Comparison of ENCODE assay signal across 8 cellular contexts in the genomic region with DNA sequence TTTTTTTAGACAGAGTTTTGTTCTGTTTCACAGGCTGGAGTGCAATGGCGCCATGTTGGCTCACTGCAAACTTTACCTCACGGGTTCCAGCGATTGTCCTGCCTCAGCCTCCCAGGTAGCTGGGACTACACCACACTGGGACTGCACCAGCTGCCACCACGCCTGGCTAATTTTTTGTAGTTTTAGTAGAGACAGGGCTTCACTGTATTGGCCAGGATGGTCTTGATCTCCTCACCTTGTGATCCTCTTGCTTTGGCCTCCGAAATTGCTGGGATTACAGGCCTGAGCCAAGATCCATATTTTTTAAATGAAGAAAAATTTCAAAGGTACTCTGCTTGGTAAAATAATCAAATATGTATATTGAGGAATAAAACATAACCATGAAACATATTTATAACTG.
DNase-seq lines count a peak whose midpoint lies in the region; ATAC-seq and TF ChIP-seq lines count a peak whose summit lies in the region.
"Not testable (repeated sequence)": the region's sequence is repeated elsewhere in the genome, so short reads cannot be mapped to it uniquely, and the experiment has no call there.

No MANE protein-coding gene starts in this region.

- H2AFZ ChIP-seq in GM23338: not testable (repeated sequence)

- WGBS in testis, 2 donors: 39 to 45% methylated on average over 5 of the region's 5 CpGs

- intact Hi-C loops in naive thymus-derived CD4-positive, alpha-beta T cell (cut with micrococcal nuclease); testis (cut with DNase I; ENCODE audit: low total_unique reads): not testable (repeated sequence)

- H3K27me3 Mint-ChIP-seq in GM23338 (ENCODE audit: insufficient read depth, low read depth, poor library complexity): peaks cover 15% of the 10 kb centered on the region
- not testable (repeated sequence) for H3K27me3 Mint-ChIP-seq in activated naive CD8-positive, alpha-beta T cell treated with anti-CD3 and anti-CD28 coated beads, Interleukin-2, amount 50 U/mL, for 24 hours; naive thymus-derived CD4-positive, alpha-beta T cell

- TF ChIP-seq POLR2A in testis (IDR thresholded peaks at IDR 0.05): not testable (repeated sequence)

- H3K4me3 Mint-ChIP-seq in GM23338; activated naive CD8-positive, alpha-beta T cell treated with anti-CD3 and anti-CD28 coated beads, Interleukin-2, amount 50 U/mL, for 24 hours; naive thymus-derived CD4-positive, alpha-beta T cell: not testable (repeated sequence)

- H3K4me1 Mint-ChIP-seq in GM23338; activated naive CD8-positive, alpha-beta T cell treated with anti-CD3 and anti-CD28 coated beads, Interleukin-2, amount 50 U/mL, for 24 hours; naive thymus-derived CD4-positive, alpha-beta T cell: not testable (repeated sequence)

- H3K36me3 ChIP-seq in GM23338 (ENCODE audit: insufficient read depth): peaks cover 44% of the 10 kb centered on the region
- not testable (repeated sequence) for H3K36me3 ChIP-seq in SJSA1; naive thymus-derived CD4-positive, alpha-beta T cell (ENCODE audit: control insufficient read depth in 2 of 3, insufficient read depth in 3 of 3, low read length in 3 of 3); testis (ENCODE audit: low read depth, missing control alignments)

- H3K4me1 ChIP-seq in GM23338 (ENCODE audit: insufficient read depth); SJSA1 (replicated peaks); naive thymus-derived CD4-positive, alpha-beta T cell (ENCODE audit: control insufficient read depth in 2 of 2, insufficient read depth in 2 of 2, low read length in 2 of 2); testis: not testable (repeated sequence)

- not testable (repeated sequence) for H3K4me2 ChIP-seq in GM23338

- POLR2A ChIA-PET in naive thymus-derived CD4-positive, alpha-beta T cell (lab: Charles Lee): not testable (repeated sequence)

- CTCF ChIA-PET in naive thymus-derived CD4-positive, alpha-beta T cell (lab: Charles Lee): not testable (repeated sequence)

- H3K36me3 Mint-ChIP-seq in GM23338 (ENCODE audit: low read depth): peaks cover 48% of the 10 kb centered on the region
- not testable (repeated sequence) for H3K36me3 Mint-ChIP-seq in activated naive CD8-positive, alpha-beta T cell treated with anti-CD3 and anti-CD28 coated beads, Interleukin-2, amount 50 U/mL, for 24 hours (ENCODE audit: low read depth)
- peaks cover 0 to 19% (median 0%) of the 10 kb centered on the region in 5 donors for H3K36me3 Mint-ChIP-seq in naive thymus-derived CD4-positive, alpha-beta T cell

- H3K9me3 ChIP-seq in SJSA1 (replicated peaks); testis: not testable (repeated sequence)
- H3K9me3 ChIP-seq in naive thymus-derived CD4-positive, alpha-beta T cell (ENCODE audit: control insufficient read depth in 2 of 3, low read length in 3 of 3): peaks cover 0 to 24% (median 6%) of the 10 kb centered on the region in 3 experiments

- not testable (repeated sequence) for H3F3A ChIP-seq in GM23338 (replicated peaks; ENCODE audit: low read depth)

- not testable (repeated sequence) for H3K27ac Mint-ChIP-seq in GM23338; activated naive CD8-positive, alpha-beta T cell treated with anti-CD3 and anti-CD28 coated beads, Interleukin-2, amount 50 U/mL, for 24 hours
- H3K27ac Mint-ChIP-seq in naive thymus-derived CD4-positive, alpha-beta T cell: peak overlapping the region in 1 of 9 donors; percentile 0

- H3K4me3 ChIP-seq in GM23338; SJSA1; naive thymus-derived CD4-positive, alpha-beta T cell (ENCODE audit: low read length); testis: not testable (repeated sequence)

- ATAC-seq in GM23338: not testable (repeated sequence)
- ATAC-seq in HG03439 (IDR thresholded peaks at IDR 0.05; ENCODE audit: unreplicated experiment): peak; percentile 94
- ATAC-seq in activated naive CD8-positive, alpha-beta T cell treated with anti-CD3 and anti-CD28 coated beads, Interleukin-2, amount 50 U/mL, for 24 hours: peak; percentile 86
- peak; percentile 77 for ATAC-seq in naive thymus-derived CD4-positive, alpha-beta T cell

- H3K27ac ChIP-seq in GM23338 (ENCODE audit: low read depth); SJSA1; naive thymus-derived CD4-positive, alpha-beta T cell (ENCODE audit: low read depth, low read length); testis: not testable (repeated sequence)

- not testable (repeated sequence) for TF ChIP-seq CTCF in GM23338 (conservative IDR thresholded peaks at IDR 0.05; ENCODE audit: low read depth in 2 of 2); testis (IDR thresholded peaks at IDR 0.05)

- H4K20me1 ChIP-seq in GM23338 (replicated peaks; ENCODE audit: insufficient read depth): not testable (repeated sequence)

- not testable (repeated sequence) for H3K27me3 ChIP-seq in GM23338 (ENCODE audit: insufficient read depth); SJSA1 (replicated peaks); naive thymus-derived CD4-positive, alpha-beta T cell (ENCODE audit: control insufficient read depth in 2 of 2, insufficient read depth in 2 of 2, low read length in 2 of 2); testis

- DNase-seq in EH (ENCODE audit: low read depth) (peak; percentile 55), GM23338 (ENCODE audit: low spot score) (peak; percentile 99), SJSA1 (ENCODE audit: low read depth in 1 of 2, low spot score in 2 of 2) (peak; percentile 80 to 89), foreskin melanocyte (peak; percentile 85), testis (peak; percentile 51)
- DNase-seq in activated naive CD8-positive, alpha-beta T cell treated with anti-CD3 and anti-CD28 coated beads, Interleukin-2, amount 50 U/mL, for 24 hours: peak; percentile 56
- peak in 3 of 9 donors; percentile 50 to 55 (median 54) for DNase-seq in naive thymus-derived CD4-positive, alpha-beta T cell

- H3K9me2 ChIP-seq in GM23338 (ENCODE audit: insufficient read depth): not testable (repeated sequence)

- not testable (repeated sequence) for H3K79me2 ChIP-seq in GM23338 (replicated peaks; ENCODE audit: insufficient read depth)

- peaks cover 53% of the 10 kb centered on the region for H3K9me3 Mint-ChIP-seq in GM23338
- peaks cover 37% of the 10 kb centered on the region for H3K9me3 Mint-ChIP-seq in activated naive CD8-positive, alpha-beta T cell treated with anti-CD3 and anti-CD28 coated beads, Interleukin-2, amount 50 U/mL, for 24 hours
- peaks cover 16 to 51% (median 42%) of the 10 kb centered on the region in 11 donors for H3K9me3 Mint-ChIP-seq in naive thymus-derived CD4-positive, alpha-beta T cell
